9 cellular contexts compared by ENCODE assay signal in genomic region chr2:112869258-112869842, GRCh38. TPM values are rescaled to one million over a fixed set of nuclear protein-coding genes. Genes with fewer than 3 reads are reported as not detected.
A peak's percentile ranks its signal among the peaks of the same experiment; 100 is the strongest.
DNase-seq lines count a peak whose midpoint lies in the region; ATAC-seq, FAIRE-seq and TF ChIP-seq lines count a peak whose summit lies in the region.
"Had no signal": no experiment of that assay in that cellular context is flagged by ENCODE, and none has a peak within 500 bp of the region (broad histone marks: within the 10 kb centered on the region; RNA-seq: fewer than 3 reads in every experiment).

No MANE protein-coding gene starts in this region.

- no peak for TF ChIP-seq CTCF in AG04449 (IDR thresholded peaks at IDR 0.05; ENCODE audit: insufficient read depth, low read length, missing control alignments)
- no peak for TF ChIP-seq CTCF in fibroblast of mammary gland (conservative IDR thresholded peaks at IDR 0.05; ENCODE audit: control insufficient read depth, insufficient read depth, low read depth, low read length)

- ATAC-seq in GM21737 (IDR thresholded peaks at IDR 0.05; ENCODE audit: unreplicated experiment) = no peak

- H3K4me3 ChIP-seq in AG04449 (ENCODE audit: low read depth, low read length) = no peak overlapping the region
- H3K4me3 ChIP-seq in fibroblast of mammary gland (ENCODE audit: control insufficient read depth, low read depth, low read length) = no peak overlapping the region
- no peak overlapping the region for H3K4me3 ChIP-seq in small intestine (ENCODE audit: low read depth in 1 of 2, low read length in 2 of 2)

- 10 to 32% (median 21%) methylated on average over 7 of the region's 7 CpGs for WGBS in small intestine, 3 donors

- CTCF ChIA-PET in AG04449 (lab: Yijun Ruan, JAX) = no interaction called here

- peaks cover 4 to 6% of the 10 kb centered on the region in 2 donors for H3K4me1 ChIP-seq in small intestine (ENCODE audit: control insufficient read depth in 2 of 2, insufficient read depth in 1 of 2, low read depth in 1 of 2, low read length in 1 of 2)

- H3K27ac ChIP-seq in small intestine (ENCODE audit: low read depth in 1 of 2, low read length in 1 of 2) = peak overlapping the region in 1 of 2 donors; percentile 34

- FAIRE-seq in small intestine (lab: Jason Lieb, UNC) = no peak

- POLR2A ChIA-PET in AG04449 (lab: Yijun Ruan, JAX) = no interaction called here

- DNase-seq in AG04449 (ENCODE audit: low read depth, low spot score) = peak; percentile 14
- DNase-seq in HT1080 (ENCODE audit: low read depth) = peak; percentile 80
- DNase-seq in RKO (ENCODE audit: low spot score) = peak; percentile 43
- DNase-seq in fibroblast of mammary gland (ENCODE audit: low read depth) = peak; percentile 81
- peak; percentile 96 for DNase-seq in small intestine
- DNase-seq in globus pallidus (ENCODE audit: low spot score) = no peak
- no peak for DNase-seq in AG08396 (ENCODE audit: low spot score)

- no peaks in the 10 kb centered on the region for H3K9me3 ChIP-seq in small intestine (ENCODE audit: control insufficient read depth, low read depth)

- H3K27me3 ChIP-seq in small intestine (ENCODE audit: control insufficient read depth in 2 of 2, insufficient read depth in 2 of 2, low read length in 2 of 2) = no peaks in the 10 kb centered on the region

- no peaks in the 10 kb centered on the region for H3K36me3 ChIP-seq in small intestine (ENCODE audit: control insufficient read depth in 2 of 2, insufficient read depth in 2 of 2, low read length in 2 of 2)

RNA-seq across cellular contexts. Expression of gene IL1B, which starts 32.8 kb away (rescaled TPM):
- total RNA-seq in HT1080 (2014; rRNA removed; shearing (Covaris generic)) = 4.1 and 9.5 TPM in 2 replicates
- polyA plus RNA-seq in HT1080 (2015; cell fraction: cytosol; rRNA removed) = 86.0 and 107 TPM in 2 replicates
- polyA plus RNA-seq in HT1080 (2015; cell fraction: nucleus; rRNA removed) = 125 and 137 TPM in 2 replicates
- polyA plus RNA-seq in small intestine = 1 to 10 TPM; 2.7 to 5.3 (median 2.7) TPM

RNA-seq across cellular contexts. Expression of gene IL37, which starts 41.6 kb away (rescaled TPM):
- total RNA-seq in HT1080 (2014; rRNA removed; shearing (Covaris generic)) = not detected in 2 replicates
- polyA plus RNA-seq in HT1080 (2015; cell fraction: cytosol; rRNA removed) = not detected in 2 replicates
- not detected in 2 replicates for polyA plus RNA-seq in HT1080 (2015; cell fraction: nucleus; rRNA removed)
- polyA plus RNA-seq in small intestine = not detected
- total RNA-seq: temporal lobe had no signal

Comparison
In these comparisons a context has a peak if more than half of its experiments do, and no peak if none do; other contexts are left out.
1. DNase-seq: peak in AG04449 (single experiment), HT1080 (single experiment), RKO (single experiment), fibroblast of mammary gland (single experiment) and small intestine (single experiment); none in globus pallidus (single experiment) and AG08396 (single experiment).